Comparison of ENCODE assay signal across 1 cellular context in the genomic region with DNA sequence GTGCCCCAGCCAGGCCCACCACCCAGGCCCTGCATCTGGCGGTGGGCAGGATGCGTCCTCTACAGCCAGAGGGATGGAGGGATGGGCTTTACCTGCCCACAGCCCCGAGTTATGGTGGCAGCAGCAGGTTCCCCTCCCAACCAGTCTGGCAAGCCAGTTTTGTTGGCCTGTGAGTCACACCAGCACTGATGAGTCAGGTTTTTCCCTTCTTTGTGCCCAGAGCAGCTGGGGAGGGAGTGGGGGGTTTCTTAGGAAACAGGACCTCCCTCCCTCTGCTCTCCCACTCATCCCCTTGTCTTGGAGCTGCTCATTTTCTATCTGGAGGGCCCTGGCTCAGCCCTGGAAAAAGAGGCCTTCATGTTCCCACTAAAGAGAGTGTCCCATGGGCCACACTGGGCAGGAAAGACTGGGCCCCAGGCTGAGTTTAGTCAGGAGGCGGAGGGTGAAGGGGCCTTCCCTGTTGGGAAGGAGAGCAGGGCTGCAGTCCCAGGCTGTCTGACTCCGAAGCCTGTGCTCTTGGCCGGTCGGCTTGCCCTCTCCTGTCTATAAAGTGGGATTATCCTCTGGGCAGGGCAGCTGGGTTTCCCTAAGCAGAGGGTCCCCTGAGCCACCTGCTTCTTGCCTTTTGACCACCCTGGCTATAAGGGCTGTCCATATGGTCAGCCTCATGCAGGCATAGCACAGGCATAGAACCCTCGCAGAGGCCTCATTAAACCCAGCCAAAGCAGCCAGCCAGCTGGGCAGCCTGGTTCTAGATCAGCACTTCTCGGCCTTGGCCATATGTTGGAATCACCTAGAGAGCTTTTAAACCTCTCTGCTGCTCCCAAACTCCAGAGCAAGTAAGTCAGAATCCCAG.
TF ChIP-seq lines count a peak whose summit lies in the region.

No MANE protein-coding gene starts in this region.

TF ChIP-seq in IMR-90, 13 proteins besides CTCF, POLR2A, EP300 and RAD21:
- TF ChIP-seq CHD1 (IDR thresholded peaks at IDR 0.05; ENCODE audit: low read depth, low read length) (no peak), FOS (IDR thresholded peaks at IDR 0.05; ENCODE audit: low read depth, low read length) (peak; percentile 99), MXI1 (IDR thresholded peaks at IDR 0.05; ENCODE audit: borderline replicate concordance, low read depth, low read length) (no peak), SMC3 (IDR thresholded peaks at IDR 0.05; ENCODE audit: low read depth, low read length) (no peak), MAZ (IDR thresholded peaks at IDR 0.05; ENCODE audit: borderline replicate concordance, low read depth, low read length) (peak; percentile 87), BHLHE40 (IDR thresholded peaks at IDR 0.05; ENCODE audit: low read depth, low read length) (no peak), MAFK (IDR thresholded peaks at IDR 0.05; ENCODE audit: low read depth, low read length) (peak; percentile 81), NFE2L2 (IDR thresholded peaks at IDR 0.05; ENCODE audit: low read depth, low read length) (peak; percentile 43; the same call in 1 of the 2 replicates), RCOR1 (IDR thresholded peaks at IDR 0.05; ENCODE audit: insufficient replicate concordance, low read length) (peak; percentile 69), CEBPB (IDR thresholded peaks at IDR 0.05; ENCODE audit: low read depth, low read length) (no peak), RFX5 (IDR thresholded peaks at IDR 0.05; ENCODE audit: low read depth, low read length) (no peak)
- TF ChIP-seq, protein P1, sequence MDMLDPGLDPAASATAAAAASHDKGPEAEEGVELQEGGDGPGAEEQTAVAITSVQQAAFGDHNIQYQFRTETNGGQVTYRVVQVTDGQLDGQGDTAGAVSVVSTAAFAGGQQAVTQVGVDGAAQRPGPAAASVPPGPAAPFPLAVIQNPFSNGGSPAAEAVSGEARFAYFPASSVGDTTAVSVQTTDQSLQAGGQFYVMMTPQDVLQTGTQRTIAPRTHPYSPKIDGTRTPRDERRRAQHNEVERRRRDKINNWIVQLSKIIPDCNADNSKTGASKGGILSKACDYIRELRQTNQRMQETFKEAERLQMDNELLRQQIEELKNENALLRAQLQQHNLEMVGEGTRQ (IDR thresholded peaks at IDR 0.05; ENCODE audit: low read depth, low read length), result no peak
- TF ChIP-seq, protein P2, sequence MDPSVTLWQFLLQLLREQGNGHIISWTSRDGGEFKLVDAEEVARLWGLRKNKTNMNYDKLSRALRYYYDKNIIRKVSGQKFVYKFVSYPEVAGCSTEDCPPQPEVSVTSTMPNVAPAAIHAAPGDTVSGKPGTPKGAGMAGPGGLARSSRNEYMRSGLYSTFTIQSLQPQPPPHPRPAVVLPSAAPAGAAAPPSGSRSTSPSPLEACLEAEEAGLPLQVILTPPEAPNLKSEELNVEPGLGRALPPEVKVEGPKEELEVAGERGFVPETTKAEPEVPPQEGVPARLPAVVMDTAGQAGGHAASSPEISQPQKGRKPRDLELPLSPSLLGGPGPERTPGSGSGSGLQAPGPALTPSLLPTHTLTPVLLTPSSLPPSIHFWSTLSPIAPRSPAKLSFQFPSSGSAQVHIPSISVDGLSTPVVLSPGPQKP (IDR thresholded peaks at IDR 0.05; ENCODE audit: borderline replicate concordance, low read depth, low read length), result no peak
